Comparison of ENCODE assay signal across 2 cellular contexts in genomic region chr1:156663178-156663577, GRCh38.
TF ChIP-seq lines count a peak whose summit lies in the region.

No MANE protein-coding gene starts in this region.

TF ChIP-seq in SK-N-SH, 30 proteins besides CTCF, POLR2A, EP300 and RAD21 (continued from another document):
- no peak for TF ChIP-seq PBX3 (IDR thresholded peaks at IDR 0.05)
- TF ChIP-seq NRF1 (IDR thresholded peaks at IDR 0.05; ENCODE audit: low read depth, low read length): no peak
- no peak for TF ChIP-seq RCOR1 (IDR thresholded peaks at IDR 0.05; ENCODE audit: low read length)
- peak; percentile 48; the same call in 1 of the 2 replicates for TF ChIP-seq TCF12 (IDR thresholded peaks at IDR 0.05)
- no peak for TF ChIP-seq EZH2phosphoT487 (IDR thresholded peaks at IDR 0.05; ENCODE audit: borderline replicate concordance, low read depth)
- TF ChIP-seq GABPA (IDR thresholded peaks at IDR 0.05; ENCODE audit: low read depth): no peak

TF ChIP-seq in SK-N-SH treated with all-trans-retinoic acid at 6 μM for 48 hours, 23 proteins besides CTCF, POLR2A, EP300 and RAD21 (continued from another document):
- no peak for TF ChIP-seq PATZ1 (CRISPR knock-in tag; IDR thresholded peaks at IDR 0.05; ENCODE audit: borderline replicate concordance)
- TF ChIP-seq SNAI2 (CRISPR knock-in tag; IDR thresholded peaks at IDR 0.05): no peak
- no peak for TF ChIP-seq OSR1 (CRISPR knock-in tag; IDR thresholded peaks at IDR 0.05)
- no peak for TF ChIP-seq CREB5 (CRISPR knock-in tag; IDR thresholded peaks at IDR 0.05; ENCODE audit: low read depth)
- TF ChIP-seq ZFP30 (CRISPR knock-in tag; IDR thresholded peaks at IDR 0.05): no peak
